1 cellular context compared by ENCODE assay signal in the genomic region with DNA sequence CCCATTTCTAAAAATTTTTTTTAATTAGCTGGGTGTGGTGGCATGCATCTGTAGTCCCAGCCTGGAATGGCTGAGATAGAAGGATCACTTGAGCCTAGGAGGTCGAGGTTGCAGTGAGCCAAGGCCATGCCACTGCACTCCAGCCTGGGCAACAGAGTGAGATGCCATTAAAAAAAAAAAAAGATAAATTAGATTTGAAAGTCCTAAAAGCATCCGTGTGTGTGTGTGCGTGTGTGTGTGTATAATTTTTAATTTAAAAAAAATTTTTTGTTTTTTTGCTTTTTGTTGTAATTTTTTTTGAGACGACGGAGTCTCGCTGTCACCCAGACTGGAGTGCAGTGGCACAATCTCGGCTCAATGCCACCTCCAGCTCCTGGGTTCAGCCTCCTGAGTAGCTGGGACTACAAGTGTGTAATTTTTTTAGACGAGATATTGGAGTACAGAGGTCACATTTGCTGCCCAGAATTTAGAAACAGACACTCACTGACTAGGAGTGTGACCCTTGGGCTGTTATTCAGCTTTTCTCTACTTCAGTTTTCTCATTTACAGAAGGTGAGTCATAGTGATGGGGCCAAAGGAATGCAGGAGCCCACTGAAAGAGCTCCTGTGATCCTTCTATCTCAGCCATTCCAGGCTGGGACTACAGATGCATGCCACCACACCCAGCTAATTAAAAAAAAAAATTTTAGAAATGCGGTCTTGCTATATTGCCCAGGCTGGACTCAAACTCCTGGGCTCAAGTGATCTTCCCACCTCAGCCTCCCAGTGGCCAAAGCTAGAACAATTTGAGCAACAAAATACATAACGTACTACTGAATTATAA.
TF ChIP-seq lines count a peak whose summit lies in the region.

No MANE protein-coding gene starts in this region.

TF ChIP-seq in IMR-90, 13 proteins besides CTCF, POLR2A, EP300 and RAD21:
- TF ChIP-seq USF2 (IDR thresholded peaks at IDR 0.05; ENCODE audit: low read depth, low read length) (no peak), RCOR1 (IDR thresholded peaks at IDR 0.05; ENCODE audit: insufficient replicate concordance, low read length) (no peak), ELK1 (IDR thresholded peaks at IDR 0.05; ENCODE audit: borderline replicate concordance, low read depth, low read length) (no peak), FOS (IDR thresholded peaks at IDR 0.05; ENCODE audit: low read depth, low read length) (peak; percentile 30; the same call in 1 of the 2 replicates), BHLHE40 (IDR thresholded peaks at IDR 0.05; ENCODE audit: low read depth, low read length) (peak; percentile 16; the same call in 1 of the 2 replicates)
